ENCODE assay signal across 27 cellular contexts in genomic region chr1:7220712-7221252, GRCh38.
"Had no signal": no experiment of that assay in that cellular context is flagged by ENCODE, and none has a peak within 500 bp of the region (broad histone marks: within the 10 kb centered on the region; RNA-seq: fewer than 3 reads in every experiment).

No MANE protein-coding gene starts in this region.

- H3K27me3 ChIP-seq: pancreas, right atrium auricular region, sigmoid colon, tibial nerve, upper lobe of left lung had no signal

- H3K4me1 Mint-ChIP-seq: natural killer cell; stimulated activated naive B cell treated with anti-CD40 and anti-IgM and Interleukin-4, amounts not matched to agents 10 μg/mL and 1 μg/mL and 100 μg/mL, for 72 hours had no signal

- H3K36me3 ChIP-seq: esophagus squamous epithelium, heart right ventricle, left lung, pancreas, right atrium auricular region, sigmoid colon, thoracic aorta, tibial nerve, upper lobe of left lung had no signal

- H3K4me1 ChIP-seq: esophagus squamous epithelium, heart right ventricle, left lung, pancreas, right atrium auricular region, tibial nerve, upper lobe of left lung had no signal

- H3K4me3 Mint-ChIP-seq: dendritic cell treated with granulocyte-macrophage colony-stimulating factor and Interleukin-4, amounts not matched to agents 40 ng/mL and 50 ng/mL, for 4 days; natural killer cell; stimulated activated naive B cell treated with anti-CD40 and anti-IgM and Interleukin-4, amounts not matched to agents 10 μg/mL and 1 μg/mL and 100 μg/mL, for 72 hours; stimulated activated naive CD8-positive, alpha-beta T cell treated with anti-CD3 and anti-CD28 coated beads, Interleukin-15, Interleukin-2, amounts not matched to agents 100 ng/mL and 50 ng/mL, for 24 hours had no signal

- H3K4me3 ChIP-seq: esophagus squamous epithelium, heart right ventricle, left lung, pancreas, right atrium auricular region, sigmoid colon, thoracic aorta, tibial nerve, upper lobe of left lung had no signal

- H3K9me3 ChIP-seq: esophagus squamous epithelium, left lung, pancreas, right atrium auricular region, thoracic aorta, upper lobe of left lung had no signal

- DNase-seq: effector memory CD4-positive, alpha-beta T cell; esophagus squamous epithelium; foreskin melanocyte; glutamatergic neuron; heart right ventricle; hippocampal formation; left cardiac atrium; left lung; mammary epithelial cell; natural killer cell; occipital lobe; sigmoid colon; stimulated activated CD4-positive, alpha-beta T cell treated with anti-CD3 and anti-CD28 coated beads, Interleukin-15, amount 100 ng/mL, for 24 hours; stimulated activated CD4-positive, alpha-beta T cell treated with anti-CD3 and anti-CD28 coated beads, Interleukin-2, amount 100 ng/mL, for 48 hours; stimulated activated naive B cell treated with anti-CD40 and anti-IgM and Interleukin-4, amounts not matched to agents 10 μg/mL and 1 μg/mL and 100 μg/mL, for 72 hours had no signal

- H3K27ac Mint-ChIP-seq: dendritic cell treated with granulocyte-macrophage colony-stimulating factor and Interleukin-4, amounts not matched to agents 40 ng/mL and 50 ng/mL, for 4 days; natural killer cell; progenitor cell of endocrine pancreas; stimulated activated naive B cell treated with anti-CD40 and anti-IgM and Interleukin-4, amounts not matched to agents 10 μg/mL and 1 μg/mL and 100 μg/mL, for 72 hours; stimulated activated naive CD8-positive, alpha-beta T cell treated with anti-CD3 and anti-CD28 coated beads, Interleukin-15, Interleukin-2, amounts not matched to agents 100 ng/mL and 50 ng/mL, for 24 hours had no signal

- ATAC-seq: heart right ventricle; left cardiac atrium; left lung; natural killer cell; pancreas; stimulated activated naive B cell treated with anti-CD40 and anti-IgM and Interleukin-4, amounts not matched to agents 10 μg/mL and 1 μg/mL and 100 μg/mL, for 72 hours had no signal

- FAIRE-seq: colon, endothelial cell of umbilical vein, islet of Langerhans, pancreas, urothelium cell line had no signal

- H3K36me3 Mint-ChIP-seq: natural killer cell; stimulated activated naive B cell treated with anti-CD40 and anti-IgM and Interleukin-4, amounts not matched to agents 10 μg/mL and 1 μg/mL and 100 μg/mL, for 72 hours had no signal

- H3K27ac ChIP-seq: esophagus squamous epithelium, heart right ventricle, left lung, pancreas, right atrium auricular region, thoracic aorta, tibial nerve, upper lobe of left lung had no signal

- H3K9me3 Mint-ChIP-seq: dendritic cell treated with granulocyte-macrophage colony-stimulating factor and Interleukin-4, amounts not matched to agents 40 ng/mL and 50 ng/mL, for 4 days; natural killer cell; stimulated activated naive CD8-positive, alpha-beta T cell treated with anti-CD3 and anti-CD28 coated beads, Interleukin-15, Interleukin-2, amounts not matched to agents 100 ng/mL and 50 ng/mL, for 24 hours had no signal
